In the genomic region with DNA sequence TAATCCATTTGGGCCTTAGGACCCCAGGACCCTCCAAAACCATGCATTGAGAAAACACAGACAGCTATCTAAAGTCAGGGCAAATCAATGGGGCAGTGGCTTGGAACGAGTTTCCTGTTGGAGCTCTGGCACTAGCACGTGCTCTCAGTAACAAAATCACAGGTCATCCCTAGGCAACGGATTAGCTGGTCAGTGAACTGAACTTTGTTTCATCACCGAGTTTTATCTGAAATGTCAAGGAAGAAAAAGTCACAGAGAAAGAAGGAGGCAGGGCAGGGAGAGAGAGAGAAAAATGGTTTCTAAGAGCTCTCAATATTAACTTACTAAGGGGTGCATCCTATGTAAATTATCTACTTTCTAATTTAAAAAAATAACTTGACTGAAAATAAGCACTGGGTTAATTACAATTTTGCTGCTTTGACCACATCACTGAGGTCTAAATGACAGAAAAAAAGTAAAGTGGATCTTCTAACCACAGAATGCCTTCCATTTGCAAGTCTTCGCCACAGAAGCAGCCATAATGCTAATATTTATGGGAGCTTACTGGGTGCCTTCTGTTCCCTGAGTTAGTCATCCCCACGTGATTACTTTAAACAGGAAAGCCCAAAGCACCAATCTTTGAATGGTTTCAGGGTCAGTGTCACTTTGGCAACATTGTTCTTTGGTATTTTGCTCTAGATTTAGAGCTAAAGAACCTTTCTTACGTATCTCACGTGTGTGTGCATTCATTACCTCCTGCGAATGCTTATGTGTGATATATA, we compare ENCODE assay signal across 19 cellular contexts.
DNase-seq lines count a peak whose midpoint lies in the region; ATAC-seq and TF ChIP-seq lines count a peak whose summit lies in the region.
"Had no signal": no experiment of that assay in that cellular context is flagged by ENCODE, and none has a peak within 500 bp of the region (broad histone marks: within the 10 kb centered on the region; RNA-seq: fewer than 3 reads in every experiment).

No MANE protein-coding gene starts in this region.

- intact Hi-C loops in posterior vena cava (cut with DNase I) = no loop called here

- no peak for TF ChIP-seq CTCF in VCaP (conservative IDR thresholded peaks at IDR 0.05)

- no peak for ATAC-seq in GM21619 (IDR thresholded peaks at IDR 0.05; ENCODE audit: unreplicated experiment)

- DNase-seq in ELR (ENCODE audit: low read depth) (peak; percentile 6), iris pigment epithelial cell (ENCODE audit: low read depth) (peak; percentile 27), renal cortical epithelial cell (ENCODE audit: low read depth) (peak; percentile 48), HPDE6-E6E7 (ENCODE audit: extremely low spot score) (no peak), posterior vena cava (ENCODE audit: low spot score) (no peak), activated gamma-delta T cell treated with Interleukin-2 at 50 U/mL for 16 hours (no peak)
- DNase-seq: activated CD4-positive, alpha-beta T cell treated with anti-CD3 and anti-CD28 coated beads, Interleukin-2, amount 10 ng/mL, durations not matched to agents 7 days and 5 days; activated effector memory CD4-positive, alpha-beta T cell treated with Interleukin-2 at 50 U/mL for 16 hours; central memory CD4-positive, alpha-beta T cell; glutamatergic neuron; KBM-7; lower lobe of right lung; NCI-H1048; NCI-H510A; ovary; SW 1271; upper lobe of left lung had no signal

- H3K27ac ChIP-seq in VCaP = peak overlapping the region; percentile 70
- H3K27ac ChIP-seq: ovary had no signal

Comparison
In these comparisons a context has a peak if more than half of its experiments do, and no peak if none do; other contexts are left out.
1. DNase-seq: peak in ELR (single experiment), iris pigment epithelial cell (single experiment) and renal cortical epithelial cell (single experiment); none in HPDE6-E6E7 (single experiment), posterior vena cava (single experiment) and activated gamma-delta T cell treated with Interleukin-2 at 50 U/mL for 16 hours (single experiment).